In genomic region chr20:25139061-25139705, GRCh38 we compare ENCODE assay signal across 1 cellular context.
TF ChIP-seq lines count a peak whose summit lies in the region.

No MANE protein-coding gene starts in this region.

TF ChIP-seq in HepG2, 621 proteins besides CTCF, POLR2A, EP300 and RAD21 (continued from another document and continues in another):
- TF ChIP-seq HINFP (CRISPR knock-in tag; IDR thresholded peaks at IDR 0.05; ENCODE audit: low read depth) (no peak), ARID3A (IDR thresholded peaks at IDR 0.05; ENCODE audit: low read depth, low read length) (no peak), ZNF512B (CRISPR knock-in tag; IDR thresholded peaks at IDR 0.05; ENCODE audit: borderline replicate concordance) (0 out of 2 replicates have a peak, but pooled peaks have one; percentile 29), ZNF530 (CRISPR knock-in tag; IDR thresholded peaks at IDR 0.05; ENCODE audit: low read depth) (no peak), ZNF883 (CRISPR knock-in tag; IDR thresholded peaks at IDR 0.05; ENCODE audit: not compliant biosample characterization) (peak; percentile 45), RBM22 (optimal IDR thresholded peaks at IDR 0.05; ENCODE audit: low read length) (no peak), ZNF598 (CRISPR knock-in tag; IDR thresholded peaks at IDR 0.05; ENCODE audit: borderline replicate concordance) (no peak), ZNF180 (CRISPR knock-in tag; IDR thresholded peaks at IDR 0.05; ENCODE audit: borderline replicate concordance, low read depth) (no peak), ZNF816 (CRISPR knock-in tag; IDR thresholded peaks at IDR 0.05; ENCODE audit: borderline replicate concordance) (no peak), SMC3 (IDR thresholded peaks at IDR 0.05; ENCODE audit: low read length) (peak; percentile 99), IKZF4 (CRISPR knock-in tag; IDR thresholded peaks at IDR 0.05; ENCODE audit: borderline replicate concordance, low read depth, not compliant biosample characterization) (no peak), CC2D1A (CRISPR knock-in tag; IDR thresholded peaks at IDR 0.05) (no peak), MED13 (CRISPR knock-in tag; IDR thresholded peaks at IDR 0.05) (no peak), THAP7 (CRISPR knock-in tag; IDR thresholded peaks at IDR 0.05) (no peak), ZNF17 (CRISPR knock-in tag; IDR thresholded peaks at IDR 0.05) (no peak), ZBTB39 (CRISPR knock-in tag; IDR thresholded peaks at IDR 0.05) (no peak), ELK4 (CRISPR knock-in tag; IDR thresholded peaks at IDR 0.05; ENCODE audit: borderline replicate concordance) (no peak), PBX2 (CRISPR knock-in tag; IDR thresholded peaks at IDR 0.05) (no peak), ZBTB25 (CRISPR knock-in tag; IDR thresholded peaks at IDR 0.05) (no peak), ZNF788 (CRISPR knock-in tag; IDR thresholded peaks at IDR 0.05; ENCODE audit: borderline replicate concordance) (peak; percentile 26; the same call in 1 of the 2 replicates), ZNF33A (CRISPR knock-in tag; IDR thresholded peaks at IDR 0.05; ENCODE audit: borderline replicate concordance) (no peak), ZNF761 (CRISPR knock-in tag; conservative IDR thresholded peaks at IDR 0.05) (no peak), MATR3 (CRISPR knock-in tag; IDR thresholded peaks at IDR 0.05) (no peak), REST (IDR thresholded peaks at IDR 0.05; ENCODE audit: borderline replicate concordance in 1 of 2, low read depth in 1 of 2, low read length in 2 of 2) (no peak), THAP9 (CRISPR knock-in tag; IDR thresholded peaks at IDR 0.05; ENCODE audit: borderline replicate concordance) (no peak), IRF2 (CRISPR knock-in tag; IDR thresholded peaks at IDR 0.05) (peak; percentile 54; the same call in 1 of the 2 replicates), SPEN (CRISPR knock-in tag; IDR thresholded peaks at IDR 0.05; ENCODE audit: low read depth) (no peak), ZNF329 (CRISPR knock-in tag; IDR thresholded peaks at IDR 0.05; ENCODE audit: low read depth) (no peak), NFKBIZ (CRISPR knock-in tag; IDR thresholded peaks at IDR 0.05) (no peak), THRA (CRISPR knock-in tag; IDR thresholded peaks at IDR 0.05; ENCODE audit: borderline replicate concordance) (peak; percentile 31; the same call in 1 of the 2 replicates), ZNF136 (CRISPR knock-in tag; IDR thresholded peaks at IDR 0.05; ENCODE audit: low read depth) (no peak), MIER3 (CRISPR knock-in tag; IDR thresholded peaks at IDR 0.05; ENCODE audit: borderline replicate concordance) (0 out of 2 replicates have a peak, but pooled peaks have one; percentile 36), MZF1 (CRISPR knock-in tag; IDR thresholded peaks at IDR 0.05; ENCODE audit: borderline replicate concordance) (no peak), HNF4A (CRISPR knock-in tag; IDR thresholded peaks at IDR 0.05) (no peak), TEAD3 (CRISPR knock-in tag; optimal IDR thresholded peaks at IDR 0.05; ENCODE audit: borderline replicate concordance) (peak; percentile 40), STAG1 (CRISPR knock-in tag; IDR thresholded peaks at IDR 0.05) (peak; percentile 96), ZNF225 (CRISPR knock-in tag; IDR thresholded peaks at IDR 0.05) (peak; percentile 29; the same call in 1 of the 2 replicates), ZNF234 (CRISPR knock-in tag; conservative IDR thresholded peaks at IDR 0.05) (no peak), ZC3H4 (CRISPR knock-in tag; IDR thresholded peaks at IDR 0.05; ENCODE audit: borderline replicate concordance) (no peak)
